In the genomic region with DNA sequence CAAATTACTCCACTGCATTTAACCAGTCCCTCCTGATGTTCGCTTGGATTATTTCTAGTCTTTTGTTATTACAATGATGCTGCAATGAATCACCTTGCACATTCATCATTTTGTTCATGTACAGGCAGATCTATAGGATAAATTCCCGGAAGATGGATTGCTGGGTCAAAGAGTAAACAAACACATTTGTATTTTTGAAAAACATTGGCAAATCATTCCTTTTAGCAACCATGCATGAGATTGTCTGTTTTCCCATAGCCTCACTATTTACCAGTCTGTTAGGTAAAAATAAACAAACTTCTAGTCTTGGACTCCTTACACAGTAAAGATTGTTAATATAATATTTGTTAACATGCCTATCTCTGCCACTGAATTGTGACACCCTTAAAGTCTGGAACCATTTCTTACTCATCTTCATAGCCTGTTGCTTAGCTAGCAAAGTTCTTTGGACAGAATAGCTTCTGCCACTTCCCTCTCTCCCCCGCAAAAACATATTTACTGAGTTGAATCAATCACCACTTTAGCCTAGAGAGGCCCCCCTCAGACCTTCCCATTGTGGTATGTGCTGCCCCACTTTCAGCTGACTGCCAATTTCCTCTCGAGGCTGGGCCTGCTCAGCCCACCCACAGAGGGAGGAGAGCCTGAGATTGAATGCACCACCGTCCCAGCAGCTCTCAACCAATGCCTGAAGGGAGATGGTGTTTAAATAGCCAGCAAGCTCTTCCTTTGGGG, we compare ENCODE assay signal across 8 cellular contexts.
DNase-seq lines count a peak whose midpoint lies in the region; TF ChIP-seq lines count a peak whose summit lies in the region.

No MANE protein-coding gene starts in this region.

- 35 to 48% (median 39%) methylated on average over 5 of the region's 5 CpGs for WGBS in ovary, 3 donors

- TF ChIP-seq CTCF in AG04449 (IDR thresholded peaks at IDR 0.05; ENCODE audit: insufficient read depth, low read length, missing control alignments), result no peak
- no peak for TF ChIP-seq CTCF in HEK293 (tag by site-specific recombination; IDR thresholded peaks at IDR 0.05)
- no peak for TF ChIP-seq CTCF in ovary (IDR thresholded peaks at IDR 0.05)

- H3K4me1 ChIP-seq in HEK293 (ENCODE audit: control insufficient read depth, insufficient read depth, low read length), result peaks cover 8% of the 10 kb centered on the region
- H3K4me1 ChIP-seq in ovary (ENCODE audit: insufficient read depth), result peaks cover 3% of the 10 kb centered on the region

- H3K36me3 ChIP-seq in HEK293 (ENCODE audit: control insufficient read depth in 2 of 2, insufficient read depth in 1 of 2, low read length in 2 of 2) (no peaks in the 10 kb centered on the region), ovary (no peaks in the 10 kb centered on the region)

- peak; percentile 61 for DNase-seq in AG04449 (ENCODE audit: low read depth, low spot score)
- peak; percentile 18 for DNase-seq in activated CD8-positive, alpha-beta memory T cell treated with anti-CD3 and anti-CD28 coated beads, Interleukin-2, amount 50 U/mL, for 4 hours
- DNase-seq in kidney glomerular epithelial cell (lab: John Stamatoyannopoulos, UW), result peak; percentile 45
- no peak for DNase-seq in OCI-M2 (lab: John Stamatoyannopoulos, UW; ENCODE audit: unreplicated experiment)
- no peak for DNase-seq in ovary
- no peak for DNase-seq in OCI-M1 (lab: John Stamatoyannopoulos, UW)
- no peak for DNase-seq in RPMI8226

- H3K27me3 ChIP-seq in ovary, result no peaks in the 10 kb centered on the region

- H3K4me3 ChIP-seq in AG04449 (ENCODE audit: low read depth, low read length) (no peak overlapping the region), HEK293 (ENCODE audit: low read depth, low read length) (no peak overlapping the region), ovary (no peak overlapping the region)

- POLR2A ChIA-PET in AG04449 (lab: Yijun Ruan, JAX), result interaction anchor here (0.6 to 1.7 kb wide), 6 partner anchors 13 to 449 kb away, joined by 3 to 13 read pairs (median 3); no protein-coding TSS in a partner anchor
- POLR2A ChIA-PET in HEK293 (lab: Yijun Ruan, JAX), result interaction anchor here (0.6 to 1.1 kb wide), 3 partner anchors 10 to 93 kb away, joined by 3 to 4 read pairs (median 4); no protein-coding TSS in a partner anchor

- H3K27ac ChIP-seq in HEK293 (ENCODE audit: extremely low read depth, low read depth, low read length) (no peak overlapping the region; the same call in 1 of the 2 replicates), ovary (no peak overlapping the region)

- H3K9me3 ChIP-seq in HEK293 (ENCODE audit: control insufficient read depth, insufficient read depth, low read depth, low read length), result no peaks in the 10 kb centered on the region
- H3K9me3 ChIP-seq in ovary, result no peaks in the 10 kb centered on the region

- CTCF ChIA-PET in AG04449 (lab: Yijun Ruan, JAX) (no interaction called here), HEK293 (lab: Yijun Ruan, JAX) (interaction anchor here (1.2 to 2.1 kb wide), 2 partner anchors 10 to 60 kb away, joined by 7 to 8 read pairs; no protein-coding TSS in a partner anchor)

- intact Hi-C loops in ovary (cut with DNase I), result no loop called here

- TF ChIP-seq POLR2A in ovary (IDR thresholded peaks at IDR 0.05), result no peak

- no peak for TF ChIP-seq EP300 in ovary (IDR thresholded peaks at IDR 0.05)

TF ChIP-seq in HEK293, 187 proteins besides CTCF, POLR2A, EP300 and RAD21:
- peak; percentile 59; the same call in 1 of the 2 replicates for TF ChIP-seq MEIS1 (CRISPR knock-in tag; IDR thresholded peaks at IDR 0.05; ENCODE audit: borderline replicate concordance)
- TF ChIP-seq, protein P1, sequence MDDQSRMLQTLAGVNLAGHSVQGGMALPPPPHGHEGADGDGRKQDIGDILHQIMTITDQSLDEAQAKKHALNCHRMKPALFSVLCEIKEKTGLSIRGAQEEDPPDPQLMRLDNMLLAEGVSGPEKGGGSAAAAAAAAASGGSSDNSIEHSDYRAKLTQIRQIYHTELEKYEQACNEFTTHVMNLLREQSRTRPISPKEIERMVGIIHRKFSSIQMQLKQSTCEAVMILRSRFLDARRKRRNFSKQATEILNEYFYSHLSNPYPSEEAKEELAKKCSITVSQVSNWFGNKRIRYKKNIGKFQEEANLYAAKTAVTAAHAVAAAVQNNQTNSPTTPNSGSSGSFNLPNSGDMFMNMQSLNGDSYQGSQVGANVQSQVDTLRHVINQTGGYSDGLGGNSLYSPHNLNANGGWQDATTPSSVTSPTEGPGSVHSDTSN (CRISPR knock-in tag; IDR thresholded peaks at IDR 0.05), result no peak
- no peak for TF ChIP-seq ZNF555 (tag by site-specific recombination; conservative IDR thresholded peaks at IDR 0.05)
- TF ChIP-seq, protein P2, sequence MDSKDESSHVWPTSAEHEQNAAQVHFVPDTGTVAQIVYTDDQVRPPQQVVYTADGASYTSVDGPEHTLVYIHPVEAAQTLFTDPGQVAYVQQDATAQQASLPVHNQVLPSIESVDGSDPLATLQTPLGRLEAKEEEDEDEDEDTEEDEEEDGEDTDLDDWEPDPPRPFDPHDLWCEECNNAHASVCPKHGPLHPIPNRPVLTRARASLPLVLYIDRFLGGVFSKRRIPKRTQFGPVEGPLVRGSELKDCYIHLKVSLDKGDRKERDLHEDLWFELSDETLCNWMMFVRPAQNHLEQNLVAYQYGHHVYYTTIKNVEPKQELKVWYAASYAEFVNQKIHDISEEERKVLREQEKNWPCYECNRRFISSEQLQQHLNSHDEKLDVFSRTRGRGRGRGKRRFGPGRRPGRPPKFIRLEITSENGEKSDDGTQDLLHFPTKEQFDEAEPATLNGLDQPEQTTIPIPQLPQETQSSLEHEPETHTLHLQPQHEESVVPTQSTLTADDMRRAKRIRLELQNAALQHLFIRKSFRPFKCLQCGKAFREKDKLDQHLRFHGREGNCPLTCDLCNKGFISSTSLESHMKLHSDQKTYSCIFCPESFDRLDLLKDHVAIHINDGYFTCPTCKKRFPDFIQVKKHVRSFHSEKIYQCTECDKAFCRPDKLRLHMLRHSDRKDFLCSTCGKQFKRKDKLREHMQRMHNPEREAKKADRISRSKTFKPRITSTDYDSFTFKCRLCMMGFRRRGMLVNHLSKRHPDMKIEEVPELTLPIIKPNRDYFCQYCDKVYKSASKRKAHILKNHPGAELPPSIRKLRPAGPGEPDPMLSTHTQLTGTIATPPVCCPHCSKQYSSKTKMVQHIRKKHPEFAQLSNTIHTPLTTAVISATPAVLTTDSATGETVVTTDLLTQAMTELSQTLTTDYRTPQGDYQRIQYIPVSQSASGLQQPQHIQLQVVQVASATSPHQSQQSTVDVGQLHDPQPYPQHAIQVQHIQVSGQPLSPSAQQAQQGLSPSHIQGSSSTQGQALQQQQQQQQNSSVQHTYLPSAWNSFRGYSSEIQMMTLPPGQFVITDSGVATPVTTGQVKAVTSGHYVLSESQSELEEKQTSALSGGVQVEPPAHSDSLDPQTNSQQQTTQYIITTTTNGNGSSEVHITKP (tag by site-specific recombination; IDR thresholded peaks at IDR 0.05), result peak; percentile 41; the same call in 1 of the 2 replicates
- TF ChIP-seq ZNF138 (tag by site-specific recombination; IDR thresholded peaks at IDR 0.05; ENCODE audit: borderline replicate concordance), result no peak

Comparison
In these comparisons a context has a peak if more than half of its experiments do, and no peak if none do; other contexts are left out.
1. DNase-seq: peak in AG04449 (single experiment), activated CD8-positive, alpha-beta memory T cell treated with anti-CD3 and anti-CD28 coated beads, Interleukin-2, amount 50 U/mL, for 4 hours (single experiment) and kidney glomerular epithelial cell (single experiment); none in OCI-M2 (single experiment), ovary (0 of 5), OCI-M1 (single experiment) and RPMI8226 (single experiment).